Comparison of ENCODE assay signal across 18 cellular contexts in the genomic region with DNA sequence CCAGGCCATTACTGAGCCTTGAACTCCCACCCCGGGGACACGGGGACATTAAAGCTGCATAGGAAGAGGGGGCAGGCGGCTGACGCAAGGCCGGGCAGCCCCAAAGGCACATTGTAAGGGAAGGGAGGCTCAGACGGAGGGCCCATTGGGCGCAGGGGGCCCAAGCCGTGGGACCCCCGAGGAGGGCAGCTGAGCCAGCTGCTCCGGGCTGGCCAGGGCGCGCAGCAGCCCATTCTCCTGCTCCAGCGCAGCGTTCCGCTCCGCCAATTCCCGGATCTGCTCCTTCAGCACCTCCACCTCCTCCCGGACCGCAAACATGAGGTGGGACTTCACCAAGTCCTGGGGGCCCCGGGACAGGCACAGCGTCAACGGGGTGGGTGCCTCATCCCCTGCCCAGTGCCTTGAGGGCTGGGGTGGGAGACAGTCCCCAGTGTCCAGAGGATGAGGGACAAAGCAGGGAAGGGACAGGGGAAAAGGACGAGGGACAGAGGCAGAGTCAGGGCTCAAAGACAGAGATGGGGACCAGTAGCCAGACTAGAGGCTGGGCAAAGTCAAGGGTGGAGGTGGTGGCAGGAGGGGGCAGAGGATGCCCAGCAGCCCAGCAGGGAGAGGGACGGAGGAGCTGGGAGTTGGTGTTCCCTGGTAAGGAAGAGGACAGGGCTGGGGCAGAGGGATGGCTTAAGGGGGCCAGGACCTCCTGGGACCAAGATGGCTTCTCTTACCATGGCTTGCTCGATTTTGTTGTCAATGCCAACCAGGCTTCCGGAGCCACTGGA. TPM values are rescaled to one million over a fixed set of nuclear protein-coding genes. Genes with fewer than 3 reads are reported as not detected.
A peak's percentile ranks its signal among the peaks of the same experiment; 100 is the strongest.
DNase-seq lines count a peak whose midpoint lies in the region; ATAC-seq and TF ChIP-seq lines count a peak whose summit lies in the region.
"Had no signal": no experiment of that assay in that cellular context is flagged by ENCODE, and none has a peak within 500 bp of the region (broad histone marks: within the 10 kb centered on the region; RNA-seq: fewer than 3 reads in every experiment).

No MANE protein-coding gene starts in this region.

- H3K4me3 Mint-ChIP-seq in dendritic cell treated with granulocyte-macrophage colony-stimulating factor and Interleukin-4, amounts not matched to agents 40 ng/mL and 50 ng/mL, for 4 days = no peak overlapping the region
- H3K4me3 Mint-ChIP-seq: activated T-helper 17 cell treated with anti-CD3 and anti-CD28 coated beads, Interleukin-2, amount 50 U/mL, for 72 hours; immature natural killer cell; memory B cell had no signal

- H2BK5ac ChIP-seq in mesenchymal stem cell (ENCODE audit: low read depth, low read length, poor library complexity, severe bottlenecking) = no peak overlapping the region

- no peaks in the 10 kb centered on the region for H3K9me3 Mint-ChIP-seq in dendritic cell treated with granulocyte-macrophage colony-stimulating factor and Interleukin-4, amounts not matched to agents 40 ng/mL and 50 ng/mL, for 4 days
- H3K9me3 Mint-ChIP-seq: activated T-helper 17 cell treated with anti-CD3 and anti-CD28 coated beads, Interleukin-2, amount 50 U/mL, for 72 hours; immature natural killer cell; memory B cell had no signal

- TF ChIP-seq POLR2A in sigmoid colon (IDR thresholded peaks at IDR 0.05) = no peak

- H3K9me3 ChIP-seq in BLaER1 (no peaks in the 10 kb centered on the region), HEK293 (ENCODE audit: control insufficient read depth, insufficient read depth, low read depth, low read length) (no peaks in the 10 kb centered on the region), sigmoid colon (no peaks in the 10 kb centered on the region), mesenchymal stem cell (ENCODE audit: control insufficient read depth, low read length) (no peaks in the 10 kb centered on the region)
- H3K9me3 ChIP-seq: BE2C, thoracic aorta had no signal

- CTCF ChIA-PET in HEK293 (lab: Yijun Ruan, JAX) = interaction anchor here (0.6 to 6.7 kb wide), 3 partner anchors 10 to 92 kb away, joined by 3 to 85 read pairs (median 9); no protein-coding TSS in a partner anchor

- H3K27me3 Mint-ChIP-seq in dendritic cell treated with granulocyte-macrophage colony-stimulating factor and Interleukin-4, amounts not matched to agents 40 ng/mL and 50 ng/mL, for 4 days = no peaks in the 10 kb centered on the region
- H3K27me3 Mint-ChIP-seq: activated T-helper 17 cell treated with anti-CD3 and anti-CD28 coated beads, Interleukin-2, amount 50 U/mL, for 72 hours; memory B cell had no signal

- H3K4me1 ChIP-seq in BLaER1 (peaks cover 72% of the 10 kb centered on the region), HEK293 (ENCODE audit: control insufficient read depth, insufficient read depth, low read length) (no peaks in the 10 kb centered on the region), sigmoid colon (peaks cover 0 to 59% (median 46%) of the 10 kb centered on the region in 4 donors), mesenchymal stem cell (ENCODE audit: control insufficient read depth, insufficient read depth, low read depth, low read length) (peaks cover 22% of the 10 kb centered on the region)

- no peak overlapping the region for H3K4ac ChIP-seq in mesenchymal stem cell (ENCODE audit: low read depth in 1 of 2, low read length in 2 of 2)

- H2BK120ac ChIP-seq in mesenchymal stem cell (ENCODE audit: low read depth, low read length) = no peak overlapping the region

- no peak overlapping the region for H3K4me3 ChIP-seq in BLaER1
- no peak overlapping the region for H3K4me3 ChIP-seq in HEK293 (ENCODE audit: low read depth, low read length)
- peak overlapping the region in 2 of 4 donors; percentile 14 to 23 for H3K4me3 ChIP-seq in sigmoid colon
- peak overlapping the region in 1 of 2 experiments; percentile 7 for H3K4me3 ChIP-seq in mesenchymal stem cell (ENCODE audit: insufficient read depth in 1 of 2, low read depth in 1 of 2, low read length in 2 of 2)
- H3K4me3 ChIP-seq: SK-N-MC had no signal

- H3K14ac ChIP-seq in mesenchymal stem cell (ENCODE audit: low read length in 2 of 2) = no peak overlapping the region

- H3K36me3 Mint-ChIP-seq in dendritic cell treated with granulocyte-macrophage colony-stimulating factor and Interleukin-4, amounts not matched to agents 40 ng/mL and 50 ng/mL, for 4 days (ENCODE audit: low read depth) = peaks cover 94% of the 10 kb centered on the region

- no peaks in the 10 kb centered on the region for H3K27me3 ChIP-seq in BLaER1
- no peaks in the 10 kb centered on the region for H3K27me3 ChIP-seq in sigmoid colon
- H3K27me3 ChIP-seq in mesenchymal stem cell (ENCODE audit: control insufficient read depth in 1 of 2, insufficient read depth in 1 of 2, low read length in 2 of 2) = no peaks in the 10 kb centered on the region
- H3K27me3 ChIP-seq: BE2C had no signal

- H4K91ac ChIP-seq in mesenchymal stem cell (ENCODE audit: low read length) = no peak overlapping the region

- H3K9ac ChIP-seq in BLaER1 (peak overlapping the region; percentile 50), mesenchymal stem cell (ENCODE audit: low read length) (no peak overlapping the region)

- peaks cover 27% of the 10 kb centered on the region for H3K79me1 ChIP-seq in mesenchymal stem cell (replicated peaks; ENCODE audit: low read length, poor library complexity, severe bottlenecking)

- H3K4me1 Mint-ChIP-seq in dendritic cell treated with granulocyte-macrophage colony-stimulating factor and Interleukin-4, amounts not matched to agents 40 ng/mL and 50 ng/mL, for 4 days (ENCODE audit: low read depth) = peaks cover 53% of the 10 kb centered on the region
- H3K4me1 Mint-ChIP-seq: activated T-helper 17 cell treated with anti-CD3 and anti-CD28 coated beads, Interleukin-2, amount 50 U/mL, for 72 hours had no signal

- H3K4me2 ChIP-seq in BLaER1 = peak overlapping the region; percentile 50
- H3K4me2 ChIP-seq in mesenchymal stem cell (ENCODE audit: low read length, poor library complexity, severe bottlenecking) = no peak overlapping the region

- peak overlapping the region in 1 of 2 experiments; percentile 40 for H2BK12ac ChIP-seq in mesenchymal stem cell (ENCODE audit: low read length in 2 of 2)

- no peak overlapping the region for H2AK5ac ChIP-seq in mesenchymal stem cell (ENCODE audit: low read length, severe bottlenecking)

- H3K23ac ChIP-seq in mesenchymal stem cell (ENCODE audit: low read length in 2 of 2) = no peak overlapping the region

- peaks cover 72% of the 10 kb centered on the region for H4K20me1 ChIP-seq in BLaER1

- TF ChIP-seq EP300 in sigmoid colon (IDR thresholded peaks at IDR 0.05) = no peak

- WGBS in sigmoid colon, 2 donors = 82 to 91% methylated on average over 26 of the region's 26 CpGs
- 93% methylated on average over 26 of the region's 26 CpGs for WGBS in mesenchymal stem cell

- ATAC-seq in HG03565 (IDR thresholded peaks at IDR 0.05; ENCODE audit: unreplicated experiment) = no peak
- ATAC-seq: activated T-helper 17 cell treated with anti-CD3 and anti-CD28 coated beads, Interleukin-2, amount 50 U/mL, for 72 hours; HCT116 had no signal

- TF ChIP-seq CTCF in HEK293 (tag by site-specific recombination; IDR thresholded peaks at IDR 0.05) = no peak
- TF ChIP-seq CTCF in sigmoid colon (IDR thresholded peaks at IDR 0.05) = no peak

- no peak overlapping the region for H3K18ac ChIP-seq in mesenchymal stem cell (ENCODE audit: low read depth in 1 of 2, low read length in 2 of 2)

- H4K8ac ChIP-seq in mesenchymal stem cell (ENCODE audit: low read length) = no peak overlapping the region

- H3K36me3 ChIP-seq in BLaER1 = peaks cover 85% of the 10 kb centered on the region
- H3K36me3 ChIP-seq in HEK293 (ENCODE audit: control insufficient read depth in 2 of 2, insufficient read depth in 1 of 2, low read length in 2 of 2) = peaks cover 3 to 13% of the 10 kb centered on the region in 2 experiments; a peak in 2 of 3 replicates
- H3K36me3 ChIP-seq in sigmoid colon = peaks cover 0 to 49% (median 11%) of the 10 kb centered on the region in 4 donors
- H3K36me3 ChIP-seq in mesenchymal stem cell (ENCODE audit: control insufficient read depth in 1 of 2, insufficient read depth in 2 of 2, low read depth in 1 of 2, low read length in 2 of 2) = peaks cover 42 to 54% of the 10 kb centered on the region in 2 experiments

- POLR2A ChIA-PET in HEK293 (lab: Yijun Ruan, JAX) = no interaction called here

- no peak overlapping the region for H2AFZ ChIP-seq in mesenchymal stem cell (ENCODE audit: low read depth, low read length)

- H3K27ac ChIP-seq in BLaER1 = peak overlapping the region; percentile 55
- no peak overlapping the region for H3K27ac ChIP-seq in HEK293 (ENCODE audit: extremely low read depth, low read depth, low read length)
- peak overlapping the region; percentile 13 to 77 (median 72) for H3K27ac ChIP-seq in sigmoid colon
- H3K27ac ChIP-seq in mesenchymal stem cell (ENCODE audit: low read length, poor library complexity, severe bottlenecking) = no peak overlapping the region
- H3K27ac ChIP-seq: SK-N-MC had no signal

- DNase-seq in sigmoid colon = no peak
- DNase-seq in NCI-H2171 (lab: John Stamatoyannopoulos, UW) = no peak
- no peak for DNase-seq in NCI-H1092 (lab: John Stamatoyannopoulos, UW)
- no peak for DNase-seq in mesenchymal stem cell
- DNase-seq: BE2C, immature natural killer cell, NCI-H2029 treated with DMSO at 0.1 percent for 48 hours, NCI-H510A had no signal

- H3K27ac Mint-ChIP-seq in dendritic cell treated with granulocyte-macrophage colony-stimulating factor and Interleukin-4, amounts not matched to agents 40 ng/mL and 50 ng/mL, for 4 days = peak overlapping the region; percentile 10
- H3K27ac Mint-ChIP-seq: activated T-helper 17 cell treated with anti-CD3 and anti-CD28 coated beads, Interleukin-2, amount 50 U/mL, for 72 hours; memory B cell had no signal

- intact Hi-C loops in dendritic cell treated with granulocyte-macrophage colony-stimulating factor and Interleukin-4, amounts not matched to agents 40 ng/mL and 50 ng/mL, for 4 days (cut with micrococcal nuclease) = loop anchor here (1.0 kb wide), 1 partner anchor 93 kb away; no protein-coding TSS in a partner anchor
- intact Hi-C loops in sigmoid colon (cut with DNase I) = loop anchor here (5.0 kb wide), 2 partner anchors 210 to 225 kb away; a partner anchor contains a TSS

- H2BK15ac ChIP-seq in mesenchymal stem cell (ENCODE audit: low read depth, poor library complexity, severe bottlenecking) = no peak overlapping the region

RNA-seq across cellular contexts. Expression of a gene that starts 3.0 kb away (rescaled TPM):
- under 1 TPM in 1 of 4 donors, not detected in 3; 0.95 TPM for total RNA-seq in sigmoid colon
- polyA plus RNA-seq in sigmoid colon = under 1 TPM in 1 of 3 donors, not detected in 2; 0.63 TPM
- polyA plus RNA-seq in mesenchymal stem cell (2013, experiment 1 of 2) = 0.47 TPM
- polyA plus RNA-seq in mesenchymal stem cell (2013, experiment 2 of 2) = 0.56 TPM
- total RNA-seq: thoracic aorta had no signal
- polyA plus RNA-seq: neural cell had no signal

RNA-seq across cellular contexts. Expression of a gene that starts 12.0 kb away (rescaled TPM):
- total RNA-seq in sigmoid colon = 10 to 100 TPM; 24.4 to 31.6 (median 28.5) TPM
- polyA plus RNA-seq in sigmoid colon = 10 to 100 TPM; 46.8 to 53.5 (median 51.1) TPM
- polyA plus RNA-seq in mesenchymal stem cell (2013, experiment 1 of 2) = 47.5 TPM
- 47.0 TPM for polyA plus RNA-seq in mesenchymal stem cell (2013, experiment 2 of 2)

RNA-seq across cellular contexts. Expression of a gene that starts 16.7 kb away (rescaled TPM):
- 1 to 10 TPM; 1.1 to 1.5 (median 1.4) TPM for total RNA-seq in sigmoid colon
- polyA plus RNA-seq in sigmoid colon = 1 to 10 TPM in 1 of 3 donors, under 1 TPM in 1, not detected in 1; 0.23 to 1.6 TPM
- polyA plus RNA-seq in mesenchymal stem cell (2013, experiment 1 of 2) = 0.57 TPM
- polyA plus RNA-seq in mesenchymal stem cell (2013, experiment 2 of 2) = 0.58 TPM
- polyA plus RNA-seq: immature natural killer cell had no signal

RNA-seq across cellular contexts. Expression of a gene that starts 30.7 kb away (rescaled TPM):
- total RNA-seq in sigmoid colon = 10 to 100 TPM; 17.4 to 42.6 (median 35.2) TPM
- polyA plus RNA-seq in sigmoid colon = 10 to 100 TPM; 28.2 to 45.5 (median 31.4) TPM
- polyA plus RNA-seq in mesenchymal stem cell (2013, experiment 1 of 2) = 45.2 TPM
- polyA plus RNA-seq in mesenchymal stem cell (2013, experiment 2 of 2) = 47.7 TPM

RNA-seq across cellular contexts. Expression of a gene that starts 37.4 kb away (rescaled TPM):
- total RNA-seq in sigmoid colon = 10 to 100 TPM; 20.0 to 29.7 (median 25.5) TPM
- polyA plus RNA-seq in sigmoid colon = 10 to 100 TPM; 18.0 to 32.1 (median 19.7) TPM
- polyA plus RNA-seq in mesenchymal stem cell (2013, experiment 1 of 2) = 17.9 TPM
- polyA plus RNA-seq in mesenchymal stem cell (2013, experiment 2 of 2) = 17.3 TPM

Comparison
In these comparisons a context has a peak if more than half of its experiments do, and no peak if none do; other contexts are left out.
1. H3K27ac ChIP-seq: peak in BLaER1 (single experiment) and sigmoid colon (4 of 4); none in HEK293 (single experiment) and mesenchymal stem cell (single experiment).